ENCODE assay signal across 8 cellular contexts in genomic region chr1:235077571-235078479, GRCh38. TPM values are rescaled to one million over a fixed set of nuclear protein-coding genes. Genes with fewer than 3 reads are reported as not detected.
DNase-seq lines count a peak whose midpoint lies in the region; ATAC-seq and TF ChIP-seq lines count a peak whose summit lies in the region.

No MANE protein-coding gene starts in this region.

- H3K27me3 Mint-ChIP-seq in effector memory CD8-positive, alpha-beta T cell, result no peaks in the 10 kb centered on the region

- no peak for TF ChIP-seq CTCF in stomach (IDR thresholded peaks at IDR 0.05)

- H3K4me1 Mint-ChIP-seq in effector memory CD8-positive, alpha-beta T cell (ENCODE audit: low read depth in 2 of 2), result peaks cover 11 to 15% of the 10 kb centered on the region in 2 donors

- H3K27ac Mint-ChIP-seq in effector memory CD8-positive, alpha-beta T cell, result peak overlapping the region in 1 of 2 donors; percentile 13

- ATAC-seq in HG03565 (IDR thresholded peaks at IDR 0.05; ENCODE audit: unreplicated experiment), result peak; percentile 18
- ATAC-seq in effector memory CD8-positive, alpha-beta T cell (replicated peaks), result peak; percentile 18

- no peaks in the 10 kb centered on the region for H3K9me3 Mint-ChIP-seq in effector memory CD8-positive, alpha-beta T cell

- peak overlapping the region; percentile 47 to 97 (median 91) for H3K27ac ChIP-seq in stomach

- no peak overlapping the region for H3K4me3 Mint-ChIP-seq in effector memory CD8-positive, alpha-beta T cell

- no peak for TF ChIP-seq POLR2A in stomach (IDR thresholded peaks at IDR 0.05)

- H3K4me1 ChIP-seq in stomach, result peaks cover 48 to 99% (median 71%) of the 10 kb centered on the region in 4 donors

- no peaks in the 10 kb centered on the region for H3K36me3 ChIP-seq in stomach

- H3K9me3 ChIP-seq in stomach, result no peaks in the 10 kb centered on the region

- WGBS in stomach, 5 donors, result 70 to 86% (median 80%) methylated on average over 14 to 15 of the region's 15 CpGs

- no peak for TF ChIP-seq EP300 in stomach (IDR thresholded peaks at IDR 0.05)

- no peak overlapping the region for H3K4me3 ChIP-seq in stomach

- peak; percentile 42 to 53 (median 48) for DNase-seq in stimulated activated CD4-positive, alpha-beta T cell treated with anti-CD3 and anti-CD28 coated beads, Interleukin-12 subunit alpha, Interleukin-12 subunit beta, amount 100 ng/mL, for 48 hours (ENCODE audit: low read depth in 2 of 3, low spot score in 1 of 3)
- no peak for DNase-seq in stimulated activated CD4-positive, alpha-beta T cell treated with anti-CD3 and anti-CD28 coated beads, Interleukin-4, amount 100 ng/mL, for 1 hour
- no peak for DNase-seq in effector memory CD8-positive, alpha-beta T cell
- DNase-seq in stomach (no peak), NCI-H345 (lab: John Stamatoyannopoulos, UW) (no peak), HPDE6-E6E7 (ENCODE audit: extremely low spot score) (no peak), epidermal melanocyte (ENCODE audit: insufficient read length, low spot score) (no peak)

- H3K36me3 Mint-ChIP-seq in effector memory CD8-positive, alpha-beta T cell (ENCODE audit: insufficient read depth), result peaks cover 1% of the 10 kb centered on the region

- intact Hi-C loops in stomach (cut with DNase I; ENCODE audit: low total_unique reads), result no loop called here

- no peaks in the 10 kb centered on the region for H3K27me3 ChIP-seq in stomach

RNA-seq across cellular contexts. Expression of gene TOMM20, which starts 50.8 kb away (rescaled TPM):
- total RNA-seq in stomach, result 100 to 1,000 TPM in 1 of 5 donors, 10 to 100 TPM in 4; 21.4 to 145 (median 51.9) TPM
- 100 to 1,000 TPM in 1 of 3 donors, 10 to 100 TPM in 2; 63.4 to 102 (median 72.9) TPM for polyA plus RNA-seq in stomach

Comparison
In these comparisons a context has a peak if more than half of its experiments do, and no peak if none do; other contexts are left out.
1. DNase-seq: peak in stimulated activated CD4-positive, alpha-beta T cell treated with anti-CD3 and anti-CD28 coated beads, Interleukin-12 subunit alpha, Interleukin-12 subunit beta, amount 100 ng/mL, for 48 hours (3 of 3); none in stimulated activated CD4-positive, alpha-beta T cell treated with anti-CD3 and anti-CD28 coated beads, Interleukin-4, amount 100 ng/mL, for 1 hour (single experiment), effector memory CD8-positive, alpha-beta T cell (0 of 3), stomach (single experiment), NCI-H345 (single experiment), HPDE6-E6E7 (single experiment) and epidermal melanocyte (single experiment).